In the genomic region with DNA sequence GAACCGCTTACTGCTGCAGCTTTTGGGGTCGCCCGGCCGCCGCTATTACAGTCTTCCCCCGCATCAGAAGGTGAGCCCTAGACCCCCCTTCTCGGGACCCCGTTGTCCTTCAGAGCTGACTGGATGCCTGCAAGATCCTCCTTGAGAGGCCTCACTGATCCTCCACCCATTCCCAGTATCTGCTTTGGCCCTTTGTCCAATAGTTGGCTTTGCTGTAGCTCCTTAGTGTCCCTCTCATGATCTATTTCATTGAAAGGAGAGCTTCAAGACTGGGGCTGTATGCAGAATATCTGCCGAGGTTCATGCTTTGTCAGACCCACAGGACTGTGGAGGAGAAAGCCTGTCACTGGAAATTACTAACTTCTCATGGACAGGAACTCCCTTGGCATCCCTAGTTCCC, we compare ENCODE assay signal across 2 cellular contexts.
TF ChIP-seq lines count a peak whose summit lies in the region.

No MANE protein-coding gene starts in this region.

TF ChIP-seq in GM23338, 12 proteins besides CTCF, POLR2A, EP300 and RAD21 (continued from another document):
- TF ChIP-seq EZH2 (IDR thresholded peaks at IDR 0.05; ENCODE audit: low read depth, unreplicated experiment): no peak
- TF ChIP-seq ETS1 (IDR thresholded peaks at IDR 0.05): no peak
- TF ChIP-seq ZNF114 (CRISPR knock-in tag; IDR thresholded peaks at IDR 0.05): no peak
- TF ChIP-seq POLR2AphosphoS5 (IDR thresholded peaks at IDR 0.05; ENCODE audit: low read depth): no peak
- TF ChIP-seq JUNB (IDR thresholded peaks at IDR 0.05; ENCODE audit: unreplicated experiment): no peak
- TF ChIP-seq EZH2phosphoT487 (IDR thresholded peaks at IDR 0.05; ENCODE audit: unreplicated experiment): no peak
- TF ChIP-seq, protein P1, sequence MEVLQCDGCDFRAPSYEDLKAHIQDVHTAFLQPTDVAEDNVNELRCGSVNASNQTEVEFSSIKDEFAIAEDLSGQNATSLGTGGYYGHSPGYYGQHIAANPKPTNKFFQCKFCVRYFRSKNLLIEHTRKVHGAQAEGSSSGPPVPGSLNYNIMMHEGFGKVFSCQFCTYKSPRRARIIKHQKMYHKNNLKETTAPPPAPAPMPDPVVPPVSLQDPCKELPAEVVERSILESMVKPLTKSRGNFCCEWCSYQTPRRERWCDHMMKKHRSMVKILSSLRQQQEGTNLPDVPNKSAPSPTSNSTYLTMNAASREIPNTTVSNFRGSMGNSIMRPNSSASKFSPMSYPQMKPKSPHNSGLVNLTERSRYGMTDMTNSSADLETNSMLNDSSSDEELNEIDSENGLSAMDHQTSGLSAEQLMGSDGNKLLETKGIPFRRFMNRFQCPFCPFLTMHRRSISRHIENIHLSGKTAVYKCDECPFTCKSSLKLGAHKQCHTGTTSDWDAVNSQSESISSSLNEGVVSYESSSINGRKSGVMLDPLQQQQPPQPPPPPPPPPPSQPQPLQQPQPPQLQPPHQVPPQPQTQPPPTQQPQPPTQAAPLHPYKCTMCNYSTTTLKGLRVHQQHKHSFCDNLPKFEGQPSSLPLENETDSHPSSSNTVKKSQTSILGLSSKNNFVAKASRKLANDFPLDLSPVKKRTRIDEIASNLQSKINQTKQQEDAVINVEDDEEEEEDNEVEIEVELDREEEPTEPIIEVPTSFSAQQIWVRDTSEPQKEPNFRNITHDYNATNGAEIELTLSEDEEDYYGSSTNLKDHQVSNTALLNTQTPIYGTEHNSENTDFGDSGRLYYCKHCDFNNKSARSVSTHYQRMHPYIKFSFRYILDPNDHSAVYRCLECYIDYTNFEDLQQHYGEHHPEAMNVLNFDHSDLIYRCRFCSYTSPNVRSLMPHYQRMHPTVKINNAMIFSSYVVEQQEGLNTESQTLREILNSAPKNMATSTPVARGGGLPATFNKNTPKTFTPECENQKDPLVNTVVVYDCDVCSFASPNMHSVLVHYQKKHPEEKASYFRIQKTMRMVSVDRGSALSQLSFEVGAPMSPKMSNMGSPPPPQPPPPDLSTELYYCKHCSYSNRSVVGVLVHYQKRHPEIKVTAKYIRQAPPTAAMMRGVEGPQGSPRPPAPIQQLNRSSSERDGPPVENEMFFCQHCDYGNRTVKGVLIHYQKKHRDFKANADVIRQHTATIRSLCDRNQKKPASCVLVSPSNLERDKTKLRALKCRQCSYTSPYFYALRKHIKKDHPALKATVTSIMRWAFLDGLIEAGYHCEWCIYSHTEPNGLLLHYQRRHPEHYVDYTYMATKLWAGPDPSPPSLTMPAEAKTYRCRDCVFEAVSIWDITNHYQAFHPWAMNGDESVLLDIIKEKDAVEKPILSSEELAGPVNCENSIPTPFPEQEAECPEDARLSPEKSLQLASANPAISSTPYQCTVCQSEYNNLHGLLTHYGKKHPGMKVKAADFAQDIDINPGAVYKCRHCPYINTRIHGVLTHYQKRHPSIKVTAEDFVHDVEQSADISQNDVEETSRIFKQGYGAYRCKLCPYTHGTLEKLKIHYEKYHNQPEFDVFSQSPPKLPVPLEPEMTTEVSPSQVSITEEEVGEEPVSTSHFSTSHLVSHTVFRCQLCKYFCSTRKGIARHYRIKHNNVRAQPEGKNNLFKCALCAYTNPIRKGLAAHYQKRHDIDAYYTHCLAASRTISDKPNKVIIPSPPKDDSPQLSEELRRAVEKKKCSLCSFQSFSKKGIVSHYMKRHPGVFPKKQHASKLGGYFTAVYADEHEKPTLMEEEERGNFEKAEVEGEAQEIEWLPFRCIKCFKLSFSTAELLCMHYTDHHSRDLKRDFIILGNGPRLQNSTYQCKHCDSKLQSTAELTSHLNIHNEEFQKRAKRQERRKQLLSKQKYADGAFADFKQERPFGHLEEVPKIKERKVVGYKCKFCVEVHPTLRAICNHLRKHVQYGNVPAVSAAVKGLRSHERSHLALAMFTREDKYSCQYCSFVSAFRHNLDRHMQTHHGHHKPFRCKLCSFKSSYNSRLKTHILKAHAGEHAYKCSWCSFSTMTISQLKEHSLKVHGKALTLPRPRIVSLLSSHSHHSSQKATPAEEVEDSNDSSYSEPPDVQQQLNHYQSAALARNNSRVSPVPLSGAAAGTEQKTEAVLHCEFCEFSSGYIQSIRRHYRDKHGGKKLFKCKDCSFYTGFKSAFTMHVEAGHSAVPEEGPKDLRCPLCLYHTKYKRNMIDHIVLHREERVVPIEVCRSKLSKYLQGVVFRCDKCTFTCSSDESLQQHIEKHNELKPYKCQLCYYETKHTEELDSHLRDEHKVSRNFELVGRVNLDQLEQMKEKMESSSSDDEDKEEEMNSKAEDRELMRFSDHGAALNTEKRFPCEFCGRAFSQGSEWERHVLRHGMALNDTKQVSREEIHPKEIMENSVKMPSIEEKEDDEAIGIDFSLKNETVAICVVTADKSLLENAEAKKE (CRISPR knock-in tag; IDR thresholded peaks at IDR 0.05): no peak

TF ChIP-seq in neural cell, 6 proteins besides CTCF, POLR2A, EP300 and RAD21 (continued from another document):
- no peak for TF ChIP-seq MXI1 (conservative IDR thresholded peaks at IDR 0.05; ENCODE audit: poor library complexity, severe bottlenecking)
